14 cellular contexts compared by ENCODE assay signal in the genomic region with DNA sequence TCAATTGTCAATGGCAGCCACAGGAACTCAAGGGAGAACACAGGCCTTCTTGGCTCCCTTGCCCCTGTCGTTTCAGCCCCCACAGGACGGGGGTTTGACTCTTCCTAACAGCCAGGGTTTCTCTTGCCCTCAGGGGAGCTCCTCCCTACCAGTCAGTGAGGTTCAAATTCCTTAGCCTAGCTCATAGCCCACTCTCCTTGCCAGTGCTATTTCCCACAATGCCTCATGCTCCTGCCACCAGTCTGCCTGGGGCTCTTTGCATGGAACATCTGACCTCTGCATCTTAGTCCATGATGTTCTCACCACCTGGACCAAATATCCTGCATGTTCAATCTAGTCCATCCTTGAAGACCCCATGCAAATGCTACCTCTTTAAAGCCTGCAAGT.
DNase-seq lines count a peak whose midpoint lies in the region; ATAC-seq and TF ChIP-seq lines count a peak whose summit lies in the region.
"Had no signal": no experiment of that assay in that cellular context is flagged by ENCODE, and none has a peak within 500 bp of the region (broad histone marks: within the 10 kb centered on the region; RNA-seq: fewer than 3 reads in every experiment).

No MANE protein-coding gene starts in this region.

- H3K4me3 Mint-ChIP-seq in T-helper 2 cell treated with Interferon-gamma antibody and Interleukin-4, amounts not matched to agents 5 μg/mL and 100 μg/mL, for 36 hours: no peak overlapping the region
- H3K4me3 Mint-ChIP-seq: activated CD4-positive, alpha-beta memory T cell treated with anti-CD3 and anti-CD28 coated beads, Interleukin-2, amount 10 ng/mL, durations not matched to agents 7 days and 5 days; activated naive CD8-positive, alpha-beta T cell treated with anti-CD3 and anti-CD28 coated beads for 36 hours; CD4-positive, CD25-positive, alpha-beta regulatory T cell; effector memory CD8-positive, alpha-beta T cell; nephron had no signal

- no peaks in the 10 kb centered on the region for H3K36me3 Mint-ChIP-seq in T-helper 2 cell treated with Interferon-gamma antibody and Interleukin-4, amounts not matched to agents 5 μg/mL and 100 μg/mL, for 36 hours (ENCODE audit: low read depth)
- H3K36me3 Mint-ChIP-seq: activated naive CD8-positive, alpha-beta T cell treated with anti-CD3 and anti-CD28 coated beads for 36 hours; CD4-positive, CD25-positive, alpha-beta regulatory T cell had no signal

- ATAC-seq in HG03025 (IDR thresholded peaks at IDR 0.05; ENCODE audit: low FRiP score, unreplicated experiment): no peak
- ATAC-seq: effector memory CD8-positive, alpha-beta T cell; stimulated activated naive CD8-positive, alpha-beta T cell treated with anti-CD3 and anti-CD28 coated beads, Interleukin-15, Interleukin-2, amounts not matched to agents 100 U/mL and 50 U/mL, for 24 hours had no signal

- H3K9ac ChIP-seq in fibroblast of lung (ENCODE audit: insufficient read depth, low read length) (no peak overlapping the region), skeletal muscle satellite cell (ENCODE audit: low read depth, low read length) (peak overlapping the region; percentile 90)

- H3K9me3 Mint-ChIP-seq in T-helper 2 cell treated with Interferon-gamma antibody and Interleukin-4, amounts not matched to agents 5 μg/mL and 100 μg/mL, for 36 hours: no peaks in the 10 kb centered on the region
- H3K9me3 Mint-ChIP-seq: activated CD4-positive, alpha-beta memory T cell treated with anti-CD3 and anti-CD28 coated beads, Interleukin-2, amount 10 ng/mL, durations not matched to agents 7 days and 5 days; CD4-positive, CD25-positive, alpha-beta regulatory T cell; effector memory CD8-positive, alpha-beta T cell; nephron had no signal

- H3K27ac ChIP-seq in SJSA1 (peak overlapping the region; percentile 99), fibroblast of lung (ENCODE audit: insufficient read depth, low read length) (peak overlapping the region; percentile 89)

- H3K4me1 Mint-ChIP-seq in T-helper 2 cell treated with Interferon-gamma antibody and Interleukin-4, amounts not matched to agents 5 μg/mL and 100 μg/mL, for 36 hours (ENCODE audit: low read depth): peaks cover 31% of the 10 kb centered on the region

- H4K20me1 ChIP-seq in fibroblast of lung (ENCODE audit: control insufficient read depth, extremely low read depth, insufficient read depth, low read length): no peaks in the 10 kb centered on the region

- H3K27ac Mint-ChIP-seq in T-helper 2 cell treated with Interferon-gamma antibody and Interleukin-4, amounts not matched to agents 5 μg/mL and 100 μg/mL, for 36 hours: no peak overlapping the region
- H3K27ac Mint-ChIP-seq: activated CD4-positive, alpha-beta memory T cell treated with anti-CD3 and anti-CD28 coated beads, Interleukin-2, amount 10 ng/mL, durations not matched to agents 7 days and 5 days; activated naive CD8-positive, alpha-beta T cell treated with anti-CD3 and anti-CD28 coated beads for 36 hours; effector memory CD8-positive, alpha-beta T cell; nephron had no signal

- H3K79me2 ChIP-seq in fibroblast of lung (ENCODE audit: control insufficient read depth, insufficient read depth, low read length): peaks cover 33% of the 10 kb centered on the region

- H3K27me3 Mint-ChIP-seq in T-helper 2 cell treated with Interferon-gamma antibody and Interleukin-4, amounts not matched to agents 5 μg/mL and 100 μg/mL, for 36 hours (ENCODE audit: low read depth): peaks cover 31% of the 10 kb centered on the region
- H3K27me3 Mint-ChIP-seq: activated naive CD8-positive, alpha-beta T cell treated with anti-CD3 and anti-CD28 coated beads for 36 hours; CD4-positive, CD25-positive, alpha-beta regulatory T cell had no signal

- DNase-seq in EH (ENCODE audit: low read depth): peak; percentile 96
- DNase-seq in SJSA1 (ENCODE audit: low read depth in 1 of 2, low spot score in 2 of 2): peak; percentile 83 to 93
- no peak for DNase-seq in fibroblast of lung (ENCODE audit: low read depth in 2 of 2)
- no peak for DNase-seq in T-helper 2 cell treated with Interferon-gamma antibody and Interleukin-4, amounts not matched to agents 5 μg/mL and 100 μg/mL, for 36 hours (ENCODE audit: low spot score)
- no peak for DNase-seq in GF-D8 (lab: John Stamatoyannopoulos, UW)
- no peak for DNase-seq in hypothalamus (lab: John Stamatoyannopoulos, UW)
- DNase-seq: activated CD4-positive, alpha-beta memory T cell treated with anti-CD3 and anti-CD28 coated beads, Interleukin-2, amount 10 ng/mL, durations not matched to agents 7 days and 5 days; activated naive CD8-positive, alpha-beta T cell treated with anti-CD3 and anti-CD28 coated beads for 36 hours; CD4-positive, CD25-positive, alpha-beta regulatory T cell; effector memory CD8-positive, alpha-beta T cell; stimulated activated naive CD8-positive, alpha-beta T cell treated with anti-CD3 and anti-CD28 coated beads, Interleukin-15, Interleukin-2, amounts not matched to agents 100 U/mL and 50 U/mL, for 24 hours had no signal

- H3K36me3 ChIP-seq in SJSA1: 0 out of 2 replicates have a peak, but pooled peaks cover 2% of the 10 kb centered on the region
- no peaks in the 10 kb centered on the region for H3K36me3 ChIP-seq in fibroblast of lung (ENCODE audit: control insufficient read depth, insufficient read depth, low read length)
- no peaks in the 10 kb centered on the region for H3K36me3 ChIP-seq in skeletal muscle satellite cell (ENCODE audit: insufficient read depth, low read length)

- H3K4me2 ChIP-seq in fibroblast of lung (ENCODE audit: extremely low read depth, insufficient read depth, low read length): peak overlapping the region; percentile 41
- peak overlapping the region; percentile 50 for H3K4me2 ChIP-seq in skeletal muscle satellite cell (ENCODE audit: low read length)

- peaks cover 90% of the 10 kb centered on the region for H3K4me1 ChIP-seq in SJSA1 (replicated peaks)
- H3K4me1 ChIP-seq in fibroblast of lung (ENCODE audit: control insufficient read depth, extremely low read depth, insufficient read depth, low read length): peaks cover 25% of the 10 kb centered on the region
- peaks cover 64% of the 10 kb centered on the region for H3K4me1 ChIP-seq in skeletal muscle satellite cell (ENCODE audit: control insufficient read depth, insufficient read depth, low read length)

- no peak for TF ChIP-seq CTCF in fibroblast of lung (conservative IDR thresholded peaks at IDR 0.05 in 1 of 2, IDR thresholded peaks at IDR 0.05 in 1 of 2; ENCODE audit: low read depth in 1 of 2, low read length in 2 of 2)

- H2AFZ ChIP-seq in fibroblast of lung (ENCODE audit: low read length): no peak overlapping the region

- H3K4me3 ChIP-seq in SJSA1 (no peak overlapping the region), fibroblast of lung (replicated peaks in 1 of 4; ENCODE audit: control extremely low read depth in 1 of 4, insufficient read depth in 1 of 4, low read depth in 3 of 4, low read length in 4 of 4) (no peak overlapping the region), skeletal muscle satellite cell (ENCODE audit: low read length) (peak overlapping the region; percentile 29)

- H3K27me3 ChIP-seq in SJSA1 (replicated peaks) (no peaks in the 10 kb centered on the region), fibroblast of lung (ENCODE audit: control insufficient read depth, insufficient read depth, low read length) (no peaks in the 10 kb centered on the region), skeletal muscle satellite cell (ENCODE audit: control insufficient read depth, insufficient read depth, low read length) (no peaks in the 10 kb centered on the region)

- no peaks in the 10 kb centered on the region for H3K9me3 ChIP-seq in SJSA1 (replicated peaks)
- no peaks in the 10 kb centered on the region for H3K9me3 ChIP-seq in fibroblast of lung (ENCODE audit: control insufficient read depth, insufficient read depth, low read depth, low read length)
- H3K9me3 ChIP-seq in skeletal muscle satellite cell (replicated peaks; ENCODE audit: low read length): no peaks in the 10 kb centered on the region

Comparison
In these comparisons a context has a peak if more than half of its experiments do, and no peak if none do; other contexts are left out.
1. DNase-seq: peak in EH (single experiment) and SJSA1 (2 of 2); none in fibroblast of lung (0 of 2), T-helper 2 cell treated with Interferon-gamma antibody and Interleukin-4, amounts not matched to agents 5 μg/mL and 100 μg/mL, for 36 hours (single experiment), GF-D8 (single experiment) and hypothalamus (0 of 51).